ENCODE assay signal across 24 cellular contexts in the genomic region with DNA sequence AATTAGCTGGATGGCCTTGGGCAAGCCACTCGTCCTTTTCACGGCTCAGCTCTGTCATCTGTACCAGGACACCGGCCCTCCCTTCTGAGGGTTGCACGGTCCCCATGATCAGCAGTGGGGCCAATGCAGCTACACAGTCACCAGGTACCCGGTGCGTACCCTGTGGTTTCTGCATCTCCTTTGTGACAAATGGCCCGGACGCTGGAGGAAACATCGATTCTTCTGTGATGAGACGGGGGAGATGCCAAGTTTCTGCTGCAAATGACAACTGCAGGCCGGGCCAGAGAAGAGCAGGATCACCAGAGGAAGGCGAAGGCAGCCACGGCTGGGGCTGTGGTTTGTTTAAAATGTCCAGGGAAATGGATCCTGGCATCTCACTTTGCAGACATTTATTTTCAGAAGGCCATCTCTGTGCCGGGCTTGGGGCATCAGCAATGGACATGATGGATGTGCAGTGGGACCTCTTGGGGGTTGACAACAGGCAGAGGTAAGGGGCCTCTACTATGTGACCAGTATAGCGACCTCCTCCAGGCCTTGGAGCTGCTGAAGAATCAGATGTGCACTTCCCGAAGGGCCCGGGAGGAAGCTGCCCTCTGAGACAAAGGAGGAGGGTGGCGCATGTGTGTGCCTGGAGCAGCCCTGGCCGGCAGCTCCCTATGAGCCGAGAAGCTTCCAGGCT.
"Had no signal": no experiment of that assay in that cellular context is flagged by ENCODE, and none has a peak within 500 bp of the region (broad histone marks: within the 10 kb centered on the region; RNA-seq: fewer than 3 reads in every experiment).

No MANE protein-coding gene starts in this region.

- H3K9me3 ChIP-seq: esophagus squamous epithelium, left lung, neutrophil, psoas muscle, thyroid gland had no signal

- H3K27ac ChIP-seq: esophagus squamous epithelium, heart right ventricle, left lung, neutrophil, psoas muscle, thyroid gland had no signal

- H3K27ac Mint-ChIP-seq: effector memory CD8-positive, alpha-beta T cell; naive thymus-derived CD8-positive, alpha-beta T cell; stimulated activated naive CD8-positive, alpha-beta T cell treated with anti-CD3 and anti-CD28 coated beads, Interleukin-15, amount 100 ng/mL, for 72 hours had no signal

- H3K4me3 Mint-ChIP-seq: effector memory CD8-positive, alpha-beta T cell; naive thymus-derived CD8-positive, alpha-beta T cell; stimulated activated naive CD8-positive, alpha-beta T cell treated with anti-CD3 and anti-CD28 coated beads, Interleukin-15, amount 100 ng/mL, for 72 hours had no signal

- H3K4me1 ChIP-seq: esophagus squamous epithelium, heart right ventricle, left lung, psoas muscle, thyroid gland had no signal

- H3K36me3 ChIP-seq: esophagus squamous epithelium, heart right ventricle, left lung, neutrophil, thyroid gland had no signal

- H3K4me1 Mint-ChIP-seq: naive thymus-derived CD8-positive, alpha-beta T cell; stimulated activated naive CD8-positive, alpha-beta T cell treated with anti-CD3 and anti-CD28 coated beads, Interleukin-15, amount 100 ng/mL, for 72 hours had no signal

- DNase-seq: cortex of kidney; effector memory CD8-positive, alpha-beta T cell; erythroblast; esophagus squamous epithelium; foreskin melanocyte; glutamatergic neuron; heart right ventricle; hippocampal formation; left cardiac atrium; left lung; mesendoderm; naive thymus-derived CD8-positive, alpha-beta T cell; psoas muscle; right cardiac atrium; small intestine; stimulated activated CD4-positive, alpha-beta T cell treated with anti-CD3 and anti-CD28 coated beads, Interleukin-12 subunit alpha, Interleukin-12 subunit beta, amount 100 ng/mL, for 4 hours; stimulated activated CD4-positive, alpha-beta T cell treated with anti-CD3 and anti-CD28 coated beads, Interleukin-1b, Interleukin-23, amount 100 ng/mL, for 48 hours; stimulated activated CD4-positive, alpha-beta T cell treated with anti-CD3 and anti-CD28 coated beads, Interleukin-4, amount 100 ng/mL, for 1 hour; stimulated activated CD8-positive, alpha-beta memory T cell treated with anti-CD3 and anti-CD28 coated beads, Interleukin-4, amount 100 ng/mL, for 48 hours; stimulated activated naive CD4-positive, alpha-beta T cell; stimulated activated naive CD8-positive, alpha-beta T cell treated with anti-CD3 and anti-CD28 coated beads, Interleukin-15, amount 100 ng/mL, for 72 hours; thyroid gland; trophoblast cell had no signal

- H3K9me3 Mint-ChIP-seq: effector memory CD8-positive, alpha-beta T cell; naive thymus-derived CD8-positive, alpha-beta T cell; stimulated activated naive CD8-positive, alpha-beta T cell treated with anti-CD3 and anti-CD28 coated beads, Interleukin-15, amount 100 ng/mL, for 72 hours had no signal

- H3K4me3 ChIP-seq: esophagus squamous epithelium, heart right ventricle, left lung, psoas muscle, thyroid gland had no signal

- H3K36me3 Mint-ChIP-seq: naive thymus-derived CD8-positive, alpha-beta T cell had no signal

- H3K27me3 ChIP-seq: neutrophil, thyroid gland had no signal

- ATAC-seq: effector memory CD8-positive, alpha-beta T cell; heart right ventricle; left cardiac atrium; left lung; naive thymus-derived CD8-positive, alpha-beta T cell; psoas muscle; right cardiac atrium; stimulated activated naive CD8-positive, alpha-beta T cell treated with anti-CD3 and anti-CD28 coated beads, Interleukin-15, amount 100 ng/mL, for 72 hours had no signal
